ENCODE assay signal across 16 cellular contexts in genomic region chr7:121027761-121028681, GRCh38. TPM values are rescaled to one million over a fixed set of nuclear protein-coding genes. Genes with fewer than 3 reads are reported as not detected.
A peak's percentile ranks its signal among the peaks of the same experiment; 100 is the strongest.
DNase-seq lines count a peak whose midpoint lies in the region; ATAC-seq and TF ChIP-seq lines count a peak whose summit lies in the region.
"Had no signal": no experiment of that assay in that cellular context is flagged by ENCODE, and none has a peak within 500 bp of the region (broad histone marks: within the 10 kb centered on the region; RNA-seq: fewer than 3 reads in every experiment).

No MANE protein-coding gene starts in this region.

- H3K56ac ChIP-seq in H9 (ENCODE audit: insufficient read length, low read depth, low read length): no peak overlapping the region

- no peak overlapping the region for H4K91ac ChIP-seq in H9 (ENCODE audit: insufficient read length, low read depth, low read length)

- no peak overlapping the region for H3K9ac ChIP-seq in H9 (ENCODE audit: extremely low read depth, insufficient read length, low read length)
- H3K9ac ChIP-seq in skeletal muscle tissue (ENCODE audit: low read depth in 1 of 3, low read length in 3 of 3): peak overlapping the region in 1 of 3 donors; percentile 27

- H4K8ac ChIP-seq in H9 (replicated peaks; ENCODE audit: insufficient read length, low read depth, low read length): no peak overlapping the region

- no peak overlapping the region for H3T11ph ChIP-seq in H9 (ENCODE audit: low read length)

- no CpG with 5 or more reads among the region's 10 CpGs for WGBS in H9 (ENCODE audit: extremely low coverage, insufficient read length, low lambda C conversion rate)

- no peak overlapping the region for H3K23ac ChIP-seq in H9 (ENCODE audit: insufficient read length, low read depth, low read length)

- H3K36me3 ChIP-seq in lower lobe of right lung: no peaks in the 10 kb centered on the region
- peaks cover 0 to 2% (median 0%) of the 10 kb centered on the region in 3 donors for H3K36me3 ChIP-seq in skeletal muscle tissue (ENCODE audit: control insufficient read depth in 3 of 3, insufficient read depth in 3 of 3, low read length in 3 of 3)
- H3K36me3 ChIP-seq: breast epithelium had no signal

- TF ChIP-seq CTCF in H9 (conservative IDR thresholded peaks at IDR 0.05) (no peak), lower lobe of right lung (IDR thresholded peaks at IDR 0.05) (no peak), osteocyte (IDR thresholded peaks at IDR 0.05) (no peak)

- H2BK20ac ChIP-seq in H9 (ENCODE audit: low read depth, low read length, poor library complexity, severe bottlenecking): no peak overlapping the region

- no peaks in the 10 kb centered on the region for H4K20me1 ChIP-seq in H9 (ENCODE audit: control insufficient read depth, insufficient read depth, insufficient read length)

- no peaks in the 10 kb centered on the region for H3K27me3 ChIP-seq in H9 (ENCODE audit: insufficient read depth, low read length)
- H3K27me3 ChIP-seq in lower lobe of right lung (ENCODE audit: low read depth): no peaks in the 10 kb centered on the region
- H3K27me3 ChIP-seq in skeletal muscle tissue (ENCODE audit: control insufficient read depth in 3 of 3, insufficient read depth in 3 of 3, low read length in 3 of 3): no peaks in the 10 kb centered on the region
- H3K27me3 ChIP-seq: breast epithelium had no signal

- H3K4me3 Mint-ChIP-seq in H9 (no peak overlapping the region), osteocyte (ENCODE audit: unreplicated experiment) (no peak overlapping the region)
- H3K4me3 Mint-ChIP-seq: activated B cell treated with CpG ODN at 0.5 μM for 24 hours, T-cell had no signal

- intact Hi-C loops in lower lobe of right lung (cut with DNase I): no loop called here

- H4K5ac ChIP-seq in H9 (ENCODE audit: insufficient read length, low read depth, low read length): no peak overlapping the region

- peaks cover 3 to 17% of the 10 kb centered on the region in 2 experiments; a peak in 2 of 4 replicates for H3K4me1 Mint-ChIP-seq in H9
- peaks cover 34% of the 10 kb centered on the region for H3K4me1 Mint-ChIP-seq in osteocyte (ENCODE audit: unreplicated experiment)
- H3K4me1 Mint-ChIP-seq: activated B cell treated with CpG ODN at 0.5 μM for 24 hours had no signal

- no peak overlapping the region for H2BK15ac ChIP-seq in H9 (ENCODE audit: low read depth, low read length)

- H3K23me2 ChIP-seq in H9 (ENCODE audit: insufficient read length, low read depth, low read length, poor library complexity, severe bottlenecking): no peaks in the 10 kb centered on the region

- no peak overlapping the region for H3K14ac ChIP-seq in H9 (ENCODE audit: insufficient read depth, low read length)

- H3K4ac ChIP-seq in H9 (ENCODE audit: low read depth, low read length): no peak overlapping the region

- H3K9me3 ChIP-seq in H9 (ENCODE audit: control insufficient read depth, low read depth, low read length) (no peaks in the 10 kb centered on the region), lower lobe of right lung (no peaks in the 10 kb centered on the region), skeletal muscle tissue (ENCODE audit: control insufficient read depth in 3 of 3, low read length in 3 of 3) (no peaks in the 10 kb centered on the region)
- H3K9me3 ChIP-seq: breast epithelium had no signal

- no peaks in the 10 kb centered on the region for H3K79me2 ChIP-seq in H9 (ENCODE audit: insufficient read depth, low read length)

- H3K4me1 ChIP-seq in H9 (ENCODE audit: insufficient read depth, low read length): no peaks in the 10 kb centered on the region
- H3K4me1 ChIP-seq in lower lobe of right lung: peaks cover 29% of the 10 kb centered on the region
- peaks cover 12 to 27% (median 25%) of the 10 kb centered on the region in 3 donors for H3K4me1 ChIP-seq in skeletal muscle tissue (ENCODE audit: control insufficient read depth in 3 of 3, insufficient read depth in 3 of 3, low read length in 3 of 3)
- H3K4me1 ChIP-seq: breast epithelium had no signal

- H2AK5ac ChIP-seq in H9 (ENCODE audit: insufficient read length, low read length): no peak overlapping the region

- H3K18ac ChIP-seq in H9 (ENCODE audit: insufficient read length, low read depth, low read length): no peak overlapping the region

- H2BK120ac ChIP-seq in H9 (ENCODE audit: low read depth, low read length, poor library complexity, severe bottlenecking): no peak overlapping the region

- no peak overlapping the region for H2BK12ac ChIP-seq in H9 (ENCODE audit: insufficient read length, low read depth, low read length)

- H3K9me3 Mint-ChIP-seq in H9 (peaks cover 0 to 2% of the 10 kb centered on the region in 2 experiments; a peak in 1 of 5 replicates), osteocyte (ENCODE audit: unreplicated experiment) (no peaks in the 10 kb centered on the region)
- H3K9me3 Mint-ChIP-seq: activated B cell treated with CpG ODN at 0.5 μM for 24 hours, T-cell had no signal

- H3K4me2 ChIP-seq in H9 (ENCODE audit: insufficient read depth, insufficient read length, low read length): no peak overlapping the region

- H3K36me3 Mint-ChIP-seq in H9 (ENCODE audit: insufficient read depth in 1 of 3, low read depth in 3 of 3) (no peaks in the 10 kb centered on the region), osteocyte (ENCODE audit: unreplicated experiment) (no peaks in the 10 kb centered on the region)
- H3K36me3 Mint-ChIP-seq: T-cell had no signal

- no peak overlapping the region for H2BK5ac ChIP-seq in H9 (ENCODE audit: insufficient read length, low read length)

- no peaks in the 10 kb centered on the region for H3K79me1 ChIP-seq in H9 (ENCODE audit: insufficient read depth, low read depth, low read length, poor library complexity, severe bottlenecking)

- H3K4me3 ChIP-seq in lower lobe of right lung (no peak overlapping the region), skeletal muscle tissue (ENCODE audit: low read length in 3 of 3) (no peak overlapping the region)
- H3K4me3 ChIP-seq: breast epithelium had no signal

- peak overlapping the region; percentile 87 for H2AFZ ChIP-seq in H9 (ENCODE audit: low read length)

- no peak for DNase-seq in H9
- peak; percentile 31 for DNase-seq in cerebellum (ENCODE audit: low spot score)
- no peak for DNase-seq in lower lobe of right lung
- DNase-seq in activated CD8-positive, alpha-beta memory T cell treated with anti-CD3 and anti-CD28 coated beads, Interleukin-2, amount 50 U/mL, for 48 hours: no peak
- DNase-seq in osteocyte (ENCODE audit: extremely low spot score, unreplicated experiment): no peak
- DNase-seq: activated B cell treated with CpG ODN at 0.5 μM for 24 hours; AML-193; effector memory CD4-positive, alpha-beta T cell; Karpas-422; NCI-H1436; stimulated activated naive CD8-positive, alpha-beta T cell treated with anti-CD3 and anti-CD28 coated beads, Interleukin-15, Interleukin-2, amounts not matched to agents 100 U/mL and 50 U/mL, for 24 hours; T-cell had no signal

- H3K27me3 Mint-ChIP-seq in H9 (ENCODE audit: low read depth) (no peaks in the 10 kb centered on the region), osteocyte (ENCODE audit: unreplicated experiment) (no peaks in the 10 kb centered on the region)

- H3K27ac ChIP-seq in H9 (ENCODE audit: insufficient read length, low read depth, low read length) (no peak overlapping the region), lower lobe of right lung (peak overlapping the region; percentile 12), skeletal muscle tissue (ENCODE audit: low read depth, low read length) (peak overlapping the region; percentile 39)

- ATAC-seq in lower lobe of right lung (peak in 1 of 2 donors; percentile 36), HG03432 (IDR thresholded peaks at IDR 0.05; ENCODE audit: unreplicated experiment) (no peak), GM19351 (IDR thresholded peaks at IDR 0.05; ENCODE audit: unreplicated experiment) (no peak)
- ATAC-seq: stimulated activated naive CD8-positive, alpha-beta T cell treated with anti-CD3 and anti-CD28 coated beads, Interleukin-15, Interleukin-2, amounts not matched to agents 100 U/mL and 50 U/mL, for 24 hours; T-cell had no signal

- H3K27ac Mint-ChIP-seq in H9: no peak overlapping the region; a peak in 1 of 7 replicates
- H3K27ac Mint-ChIP-seq in osteocyte (ENCODE audit: unreplicated experiment): no peak overlapping the region
- H3K27ac Mint-ChIP-seq: activated B cell treated with CpG ODN at 0.5 μM for 24 hours, T-cell had no signal

RNA-seq across cellular contexts. Expression of gene CPED1, which starts 39.5 kb away (rescaled TPM):
- total RNA-seq in H9 (2021): 0.13 and 0.15 TPM in 2 replicates
- total RNA-seq in cerebellum: 6.0 TPM
- 38.6 TPM for total RNA-seq in lower lobe of right lung
- total RNA-seq in skeletal muscle tissue: 14.6 TPM
- 3.4 and 3.9 TPM in 2 replicates for total RNA-seq in osteocyte
